ENCODE assay signal across 2 cellular contexts in the genomic region with DNA sequence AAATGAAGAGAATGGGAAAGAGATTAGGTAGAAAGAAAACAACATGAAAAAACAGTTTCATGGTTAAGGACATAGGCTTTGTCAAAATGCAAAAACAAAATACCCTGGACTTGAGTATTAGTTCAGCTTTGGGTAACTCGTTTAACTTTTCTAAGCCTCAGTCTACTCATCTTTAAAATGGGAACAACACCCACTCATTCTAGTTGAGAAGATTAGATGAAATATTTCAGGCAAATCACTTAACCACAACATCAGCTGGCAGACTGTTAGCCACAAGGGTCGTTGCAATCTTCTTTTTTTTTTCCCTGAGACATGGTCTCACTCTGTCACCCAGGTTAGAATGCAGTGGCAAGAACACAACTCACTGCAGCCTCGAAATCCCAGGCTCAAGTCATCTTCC.
TF ChIP-seq lines count a peak whose summit lies in the region.

No MANE protein-coding gene starts in this region.

TF ChIP-seq in GM23338, 12 proteins besides CTCF, POLR2A, EP300 and RAD21 (continued from another document):
- TF ChIP-seq ZNF462 (CRISPR knock-in tag; IDR thresholded peaks at IDR 0.05) (no peak), STAT1 (IDR thresholded peaks at IDR 0.05; ENCODE audit: unreplicated experiment) (no peak), JUNB (IDR thresholded peaks at IDR 0.05; ENCODE audit: unreplicated experiment) (no peak), ZNF331 (CRISPR knock-in tag; IDR thresholded peaks at IDR 0.05; ENCODE audit: low read depth) (no peak), EZH2phosphoT487 (IDR thresholded peaks at IDR 0.05; ENCODE audit: unreplicated experiment) (no peak), ZNF114 (CRISPR knock-in tag; IDR thresholded peaks at IDR 0.05) (no peak), ETS1 (IDR thresholded peaks at IDR 0.05) (no peak), POLR2AphosphoS5 (IDR thresholded peaks at IDR 0.05; ENCODE audit: low read depth) (no peak), EZH2 (IDR thresholded peaks at IDR 0.05; ENCODE audit: low read depth, unreplicated experiment) (no peak)
- TF ChIP-seq, protein P1, sequence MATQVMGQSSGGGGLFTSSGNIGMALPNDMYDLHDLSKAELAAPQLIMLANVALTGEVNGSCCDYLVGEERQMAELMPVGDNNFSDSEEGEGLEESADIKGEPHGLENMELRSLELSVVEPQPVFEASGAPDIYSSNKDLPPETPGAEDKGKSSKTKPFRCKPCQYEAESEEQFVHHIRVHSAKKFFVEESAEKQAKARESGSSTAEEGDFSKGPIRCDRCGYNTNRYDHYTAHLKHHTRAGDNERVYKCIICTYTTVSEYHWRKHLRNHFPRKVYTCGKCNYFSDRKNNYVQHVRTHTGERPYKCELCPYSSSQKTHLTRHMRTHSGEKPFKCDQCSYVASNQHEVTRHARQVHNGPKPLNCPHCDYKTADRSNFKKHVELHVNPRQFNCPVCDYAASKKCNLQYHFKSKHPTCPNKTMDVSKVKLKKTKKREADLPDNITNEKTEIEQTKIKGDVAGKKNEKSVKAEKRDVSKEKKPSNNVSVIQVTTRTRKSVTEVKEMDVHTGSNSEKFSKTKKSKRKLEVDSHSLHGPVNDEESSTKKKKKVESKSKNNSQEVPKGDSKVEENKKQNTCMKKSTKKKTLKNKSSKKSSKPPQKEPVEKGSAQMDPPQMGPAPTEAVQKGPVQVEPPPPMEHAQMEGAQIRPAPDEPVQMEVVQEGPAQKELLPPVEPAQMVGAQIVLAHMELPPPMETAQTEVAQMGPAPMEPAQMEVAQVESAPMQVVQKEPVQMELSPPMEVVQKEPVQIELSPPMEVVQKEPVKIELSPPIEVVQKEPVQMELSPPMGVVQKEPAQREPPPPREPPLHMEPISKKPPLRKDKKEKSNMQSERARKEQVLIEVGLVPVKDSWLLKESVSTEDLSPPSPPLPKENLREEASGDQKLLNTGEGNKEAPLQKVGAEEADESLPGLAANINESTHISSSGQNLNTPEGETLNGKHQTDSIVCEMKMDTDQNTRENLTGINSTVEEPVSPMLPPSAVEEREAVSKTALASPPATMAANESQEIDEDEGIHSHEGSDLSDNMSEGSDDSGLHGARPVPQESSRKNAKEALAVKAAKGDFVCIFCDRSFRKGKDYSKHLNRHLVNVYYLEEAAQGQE (IDR thresholded peaks at IDR 0.05; ENCODE audit: unreplicated experiment), result no peak

TF ChIP-seq in liver, 16 proteins besides CTCF, POLR2A, EP300 and RAD21 (continued from another document):
- TF ChIP-seq RXRA (IDR thresholded peaks at IDR 0.05), result no peak
- TF ChIP-seq, protein P1 (IDR thresholded peaks at IDR 0.05), result no peak
